ENCODE assay signal across 20 cellular contexts in genomic region chr13:97288486-97288900, GRCh38.
DNase-seq lines count a peak whose midpoint lies in the region; ATAC-seq and TF ChIP-seq lines count a peak whose summit lies in the region.
"Had no signal": no experiment of that assay in that cellular context is flagged by ENCODE, and none has a peak within 500 bp of the region (broad histone marks: within the 10 kb centered on the region; RNA-seq: fewer than 3 reads in every experiment).

No MANE protein-coding gene starts in this region.

- 0 out of 2 replicates have a peak, but pooled peaks cover 9% of the 10 kb centered on the region for H4K20me1 ChIP-seq in SK-N-SH (ENCODE audit: insufficient read depth)

- no peak overlapping the region for H2AFZ ChIP-seq in SK-N-SH (ENCODE audit: low read depth)
- H2AFZ ChIP-seq: GM23338 had no signal

- POLR2A ChIA-PET in SK-N-SH (lab: Yijun Ruan, JAX) = no interaction called here

- no peak overlapping the region for H3K4me3 ChIP-seq in SK-N-SH (ENCODE audit: low read depth in 2 of 2, low read length in 1 of 2)
- H3K4me3 ChIP-seq in liver (ENCODE audit: low read depth in 1 of 3, low read length in 3 of 3) = no peak overlapping the region
- no peak overlapping the region for H3K4me3 ChIP-seq in sigmoid colon
- H3K4me3 ChIP-seq in heart right ventricle = no peak overlapping the region
- no peak overlapping the region for H3K4me3 ChIP-seq in ovary
- H3K4me3 ChIP-seq in H7 (ENCODE audit: insufficient read depth, low read depth, low read length) = no peak overlapping the region
- H3K4me3 ChIP-seq: GM23338, SJSA1 had no signal

- intact Hi-C loops in sigmoid colon (cut with DNase I) (no loop called here), heart right ventricle (cut with DNase I) (no loop called here), ovary (cut with DNase I) (loop anchor here in 1 of 4 donors (5.0 kb wide), 1 partner anchor 34 kb away; no protein-coding TSS in a partner anchor)

- no peak overlapping the region for H3K4me2 ChIP-seq in SK-N-SH
- H3K4me2 ChIP-seq: GM23338 had no signal

- peaks cover 100% of the 10 kb centered on the region for H3K79me2 ChIP-seq in SK-N-SH (ENCODE audit: insufficient read depth)

- H3K36me3 Mint-ChIP-seq in activated naive CD8-positive, alpha-beta T cell treated with anti-CD3 and anti-CD28 coated beads, Interleukin-2, amount 50 U/mL, for 24 hours (ENCODE audit: low read depth) = peaks cover 13% of the 10 kb centered on the region

- H3K27ac ChIP-seq in SK-N-SH (ENCODE audit: low read depth in 2 of 2, low read length in 1 of 2) (peak overlapping the region; percentile 32 to 44; a peak in 3 of 4 replicates), liver (ENCODE audit: low read depth in 1 of 2, low read length in 2 of 2) (peak overlapping the region; percentile 57 to 66), sigmoid colon (peak overlapping the region in 3 of 4 donors; percentile 22 to 75 (median 48)), heart right ventricle (no peak overlapping the region), ovary (no peak overlapping the region)
- H3K27ac ChIP-seq: SJSA1 had no signal

- TF ChIP-seq CTCF in SK-N-SH (IDR thresholded peaks at IDR 0.05) = no peak
- peak; percentile 49 for TF ChIP-seq CTCF in liver (IDR thresholded peaks at IDR 0.05; ENCODE audit: low read depth, low read length, missing input control)
- no peak for TF ChIP-seq CTCF in sigmoid colon (IDR thresholded peaks at IDR 0.05)
- TF ChIP-seq CTCF in heart right ventricle (IDR thresholded peaks at IDR 0.05) = no peak
- no peak for TF ChIP-seq CTCF in ovary (IDR thresholded peaks at IDR 0.05)

- no peak overlapping the region for H3K4me3 Mint-ChIP-seq in activated naive CD8-positive, alpha-beta T cell treated with anti-CD3 and anti-CD28 coated beads, Interleukin-2, amount 50 U/mL, for 24 hours
- H3K4me3 Mint-ChIP-seq: CD4-positive, CD25-positive, alpha-beta regulatory T cell; GM23338 had no signal

- H3K27ac Mint-ChIP-seq in activated naive CD8-positive, alpha-beta T cell treated with anti-CD3 and anti-CD28 coated beads, Interleukin-2, amount 50 U/mL, for 24 hours = peak overlapping the region; percentile 44
- H3K27ac Mint-ChIP-seq: CD4-positive, CD25-positive, alpha-beta regulatory T cell; GM23338 had no signal

- H3K9me2 ChIP-seq in SK-N-SH = no peaks in the 10 kb centered on the region

- H3K27me3 Mint-ChIP-seq in activated naive CD8-positive, alpha-beta T cell treated with anti-CD3 and anti-CD28 coated beads, Interleukin-2, amount 50 U/mL, for 24 hours = no peaks in the 10 kb centered on the region
- H3K27me3 Mint-ChIP-seq: CD4-positive, CD25-positive, alpha-beta regulatory T cell had no signal

- H3K4me1 ChIP-seq in SK-N-SH (ENCODE audit: control insufficient read depth in 1 of 2, insufficient read depth in 2 of 2, low read depth in 1 of 2, low read length in 1 of 2) (peaks cover 3 to 19% of the 10 kb centered on the region in 2 experiments), liver (ENCODE audit: control insufficient read depth in 4 of 4, insufficient read depth in 4 of 4, low read length in 3 of 4) (peaks cover 2 to 59% (median 37%) of the 10 kb centered on the region in 4 donors), sigmoid colon (peaks cover 0 to 82% (median 67%) of the 10 kb centered on the region in 4 donors), heart right ventricle (peaks cover 0 to 49% (median 27%) of the 10 kb centered on the region in 9 donors), ovary (ENCODE audit: insufficient read depth) (peaks cover 5% of the 10 kb centered on the region)
- H3K4me1 ChIP-seq: SJSA1 had no signal

- WGBS in SK-N-SH (ENCODE audit: low lambda C conversion rate) = 93% methylated on average over 2 of the region's 2 CpGs
- 31% methylated on average over 2 of the region's 2 CpGs for WGBS in liver
- 99% methylated on average over 2 of the region's 2 CpGs for WGBS in sigmoid colon, 2 donors
- 95 to 100% methylated on average over 2 of the region's 2 CpGs for WGBS in heart right ventricle, 2 donors
- WGBS in ovary, 3 donors = 97 to 100% (median 100%) methylated on average over 2 of the region's 2 CpGs

- CTCF ChIA-PET in SK-N-SH (lab: Yijun Ruan, JAX) = interaction anchor here (0.6 to 1.3 kb wide), 2 partner anchors 20 to 45 kb away, joined by 3 to 4 read pairs; no protein-coding TSS in a partner anchor

- DNase-seq in SK-N-SH = no peak
- no peak for DNase-seq in activated naive CD8-positive, alpha-beta T cell treated with anti-CD3 and anti-CD28 coated beads, Interleukin-2, amount 50 U/mL, for 24 hours
- DNase-seq in sigmoid colon = no peak
- DNase-seq in heart right ventricle = no peak
- DNase-seq in ovary = no peak
- DNase-seq in H7 = no peak
- DNase-seq: CD4-positive, CD25-positive, alpha-beta regulatory T cell; COR-L47; DMS 273 treated with DMSO at 0.1 percent for 48 hours; DMS79 treated with DMSO at 0.1 percent for 48 hours; HCEC 1CT; Karpas-422; NCI-H1694 treated with DMSO at 0.1 percent for 48 hours; NCI-H446; NCI-H526 treated with DMSO at 0.1 percent for 48 hours; OCI-M1 had no signal

- no peak overlapping the region for H3K9ac ChIP-seq in SK-N-SH
- no peak overlapping the region for H3K9ac ChIP-seq in liver (ENCODE audit: low read depth in 1 of 2, low read length in 2 of 2)

- TF ChIP-seq RAD21 in SK-N-SH (IDR thresholded peaks at IDR 0.05; ENCODE audit: low read length) (no peak), liver (IDR thresholded peaks at IDR 0.05) (peak; percentile 66 to 77)

- H3K36me3 ChIP-seq in SK-N-SH (replicated peaks in 1 of 2; ENCODE audit: control insufficient read depth in 1 of 2, insufficient read depth in 2 of 2, low read length in 1 of 2) = peaks cover 8 to 27% of the 10 kb centered on the region in 2 experiments
- peaks cover 0 to 5% (median 0%) of the 10 kb centered on the region in 4 donors for H3K36me3 ChIP-seq in liver (ENCODE audit: control insufficient read depth in 4 of 4, insufficient read depth in 3 of 4, low read depth in 1 of 4, low read length in 3 of 4)
- H3K36me3 ChIP-seq in sigmoid colon = no peaks in the 10 kb centered on the region
- H3K36me3 ChIP-seq in heart right ventricle = no peaks in the 10 kb centered on the region
- no peaks in the 10 kb centered on the region for H3K36me3 ChIP-seq in ovary
- H3K36me3 ChIP-seq in H7 (replicated peaks; ENCODE audit: control insufficient read depth, insufficient read depth, low read length) = no peaks in the 10 kb centered on the region

- peaks cover 35% of the 10 kb centered on the region for H3K4me1 Mint-ChIP-seq in activated naive CD8-positive, alpha-beta T cell treated with anti-CD3 and anti-CD28 coated beads, Interleukin-2, amount 50 U/mL, for 24 hours
- H3K4me1 Mint-ChIP-seq: GM23338 had no signal

- H3F3A ChIP-seq in SK-N-SH (replicated peaks; ENCODE audit: insufficient read depth) = peaks cover 27% of the 10 kb centered on the region

- no peak for ATAC-seq in activated naive CD8-positive, alpha-beta T cell treated with anti-CD3 and anti-CD28 coated beads, Interleukin-2, amount 50 U/mL, for 24 hours
- ATAC-seq in heart right ventricle = no peak
- ATAC-seq: GM23338, Right ventricle myocardium inferior had no signal

- H3K27me3 ChIP-seq in SK-N-SH (ENCODE audit: insufficient read depth) (no peaks in the 10 kb centered on the region), liver (ENCODE audit: control insufficient read depth in 4 of 4, insufficient read depth in 4 of 4, low read length in 3 of 4) (no peaks in the 10 kb centered on the region), sigmoid colon (no peaks in the 10 kb centered on the region), heart right ventricle (no peaks in the 10 kb centered on the region), ovary (no peaks in the 10 kb centered on the region), H7 (ENCODE audit: control insufficient read depth, insufficient read depth, low read length) (no peaks in the 10 kb centered on the region)
- H3K27me3 ChIP-seq: SJSA1 had no signal

- H3K9me3 ChIP-seq in SK-N-SH = no peaks in the 10 kb centered on the region
- H3K9me3 ChIP-seq in liver (ENCODE audit: control insufficient read depth in 4 of 4, low read length in 3 of 4) = no peaks in the 10 kb centered on the region
- H3K9me3 ChIP-seq in sigmoid colon = no peaks in the 10 kb centered on the region
- H3K9me3 ChIP-seq in heart right ventricle = no peaks in the 10 kb centered on the region
- H3K9me3 ChIP-seq in ovary = no peaks in the 10 kb centered on the region
- H3K9me3 ChIP-seq: SJSA1 had no signal

- TF ChIP-seq POLR2A in sigmoid colon (IDR thresholded peaks at IDR 0.05) (no peak), ovary (IDR thresholded peaks at IDR 0.05) (no peak)

- TF ChIP-seq EP300 in SK-N-SH (IDR thresholded peaks at IDR 0.05; ENCODE audit: borderline replicate concordance in 1 of 2, low read depth in 1 of 2, low read length in 1 of 2) = no peak
- TF ChIP-seq EP300 in sigmoid colon (IDR thresholded peaks at IDR 0.05) = no peak
- no peak for TF ChIP-seq EP300 in ovary (IDR thresholded peaks at IDR 0.05)

- no peaks in the 10 kb centered on the region for H3K9me3 Mint-ChIP-seq in activated naive CD8-positive, alpha-beta T cell treated with anti-CD3 and anti-CD28 coated beads, Interleukin-2, amount 50 U/mL, for 24 hours
- H3K9me3 Mint-ChIP-seq: GM23338 had no signal

TF ChIP-seq in SK-N-SH, 30 proteins besides CTCF, POLR2A, EP300 and RAD21 (continues in another document):
- TF ChIP-seq GATA2 (CRISPR knock-in tag; IDR thresholded peaks at IDR 0.05) (no peak), MAX (IDR thresholded peaks at IDR 0.05; ENCODE audit: low read depth) (no peak), MEF2A (IDR thresholded peaks at IDR 0.05; ENCODE audit: borderline replicate concordance, low read depth) (no peak)

TF ChIP-seq in liver, 16 proteins besides CTCF, POLR2A, EP300 and RAD21 (continues in another document):
- TF ChIP-seq NR2F2 (IDR thresholded peaks at IDR 0.05) = peak; percentile 90
- TF ChIP-seq ATF3 (IDR thresholded peaks at IDR 0.05) = peak; percentile 73
- TF ChIP-seq HNF4G (IDR thresholded peaks at IDR 0.05) = peak; percentile 97
- TF ChIP-seq GABPA (IDR thresholded peaks at IDR 0.05 in 1 of 2, conservative IDR thresholded peaks at IDR 0.05 in 1 of 2) = peak in 1 of 2 donors; percentile 68
- TF ChIP-seq FOXA1 (IDR thresholded peaks at IDR 0.05) = peak; percentile 45

Comparison
In these comparisons a context has a peak if more than half of its experiments do, and no peak if none do; other contexts are left out.
1. H3K27ac ChIP-seq: peak in SK-N-SH (2 of 2), liver (2 of 2) and sigmoid colon (3 of 4); none in heart right ventricle (0 of 10) and ovary (0 of 2).